18 cellular contexts compared by ENCODE assay signal in the genomic region with DNA sequence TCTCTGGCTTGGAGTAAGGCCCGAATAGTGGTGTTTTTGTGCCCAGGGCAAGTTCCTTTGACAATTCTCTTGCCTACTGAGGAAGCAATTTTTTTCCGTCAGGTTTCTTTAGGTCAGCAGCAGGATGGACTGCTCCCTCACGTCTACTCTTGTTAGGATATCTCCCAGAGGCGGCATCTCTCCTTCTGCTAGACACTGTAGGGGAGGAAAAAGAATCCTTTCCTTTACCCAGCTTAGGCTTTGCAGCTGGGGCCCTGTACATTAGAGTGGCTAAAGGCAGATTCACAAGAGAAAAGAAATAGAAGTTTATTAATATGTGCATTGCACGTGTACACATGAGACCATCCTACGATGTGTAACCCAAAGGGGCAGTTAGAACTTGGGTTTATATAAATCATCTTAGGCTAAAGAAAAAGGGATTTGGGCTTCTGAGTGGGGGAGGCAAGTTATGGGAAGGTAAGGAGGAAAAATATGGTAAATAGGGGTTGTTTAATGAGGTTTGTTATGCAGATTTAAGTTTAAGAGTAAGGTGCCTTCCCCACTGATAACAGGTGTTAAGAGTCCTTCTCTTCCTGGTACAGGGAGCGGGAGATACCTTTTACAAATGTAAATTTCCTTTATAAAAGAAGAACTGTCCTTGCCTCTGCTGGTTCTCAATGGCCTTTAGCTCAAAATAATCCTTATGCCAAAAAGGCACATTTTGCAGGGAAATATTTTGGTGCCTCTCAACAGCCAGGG.
"Had no signal": no experiment of that assay in that cellular context is flagged by ENCODE, and none has a peak within 500 bp of the region (broad histone marks: within the 10 kb centered on the region; RNA-seq: fewer than 3 reads in every experiment).

No MANE protein-coding gene starts in this region.

- ATAC-seq: activated CD4-positive, alpha-beta T cell treated with anti-CD3 and anti-CD28 coated beads for 36 hours; activated CD8-positive, alpha-beta memory T cell treated with anti-CD3 and anti-CD28 coated beads, Interleukin-2, amount 10 ng/mL, durations not matched to agents 7 days and 5 days; left cardiac atrium; lower lobe of right lung had no signal

- H3K27me3 Mint-ChIP-seq: activated CD4-positive, alpha-beta T cell treated with anti-CD3 and anti-CD28 coated beads for 36 hours; activated CD8-positive, alpha-beta memory T cell treated with anti-CD3 and anti-CD28 coated beads, Interleukin-2, amount 10 ng/mL, durations not matched to agents 7 days and 5 days; stimulated activated naive B cell treated with anti-CD40 and anti-IgM and Interleukin-4, amounts not matched to agents 10 μg/mL and 1 μg/mL and 100 μg/mL, for 72 hours had no signal

- H3K9me3 ChIP-seq: lower lobe of right lung, spleen, thoracic aorta, upper lobe of left lung had no signal

- H3K36me3 Mint-ChIP-seq: stimulated activated naive B cell treated with anti-CD40 and anti-IgM and Interleukin-4, amounts not matched to agents 10 μg/mL and 1 μg/mL and 100 μg/mL, for 72 hours had no signal

- H3K27ac Mint-ChIP-seq: activated CD4-positive, alpha-beta T cell treated with anti-CD3 and anti-CD28 coated beads for 36 hours; activated CD8-positive, alpha-beta memory T cell treated with anti-CD3 and anti-CD28 coated beads, Interleukin-2, amount 10 ng/mL, durations not matched to agents 7 days and 5 days; nephron; stimulated activated naive B cell treated with anti-CD40 and anti-IgM and Interleukin-4, amounts not matched to agents 10 μg/mL and 1 μg/mL and 100 μg/mL, for 72 hours had no signal

- H3K4me3 Mint-ChIP-seq: activated CD4-positive, alpha-beta T cell treated with anti-CD3 and anti-CD28 coated beads for 36 hours; activated CD8-positive, alpha-beta memory T cell treated with anti-CD3 and anti-CD28 coated beads, Interleukin-2, amount 10 ng/mL, durations not matched to agents 7 days and 5 days; nephron; stimulated activated naive B cell treated with anti-CD40 and anti-IgM and Interleukin-4, amounts not matched to agents 10 μg/mL and 1 μg/mL and 100 μg/mL, for 72 hours had no signal

- DNase-seq: activated CD4-positive, alpha-beta T cell treated with anti-CD3 and anti-CD28 coated beads for 36 hours; activated CD4-positive, alpha-beta T cell treated with anti-CD3 and anti-CD28 coated beads, Interleukin-2, amount 50 U/mL, for 48 hours; activated CD8-positive, alpha-beta memory T cell treated with anti-CD3 and anti-CD28 coated beads, Interleukin-2, amount 10 ng/mL, durations not matched to agents 7 days and 5 days; activated naive CD4-positive, alpha-beta T cell treated with anti-CD3 and anti-CD28 coated beads, Interleukin-2, amount 50 U/mL, for 16 hours; aorta; erythroblast; foreskin melanocyte; left cardiac atrium; lower lobe of right lung; occipital lobe; retina; spleen; stimulated activated CD4-positive, alpha-beta T cell treated with anti-CD3 and anti-CD28 coated beads, Interleukin-4, amount 100 ng/mL, for 4 hours; stimulated activated naive B cell treated with anti-CD40 and anti-IgM and Interleukin-4, amounts not matched to agents 10 μg/mL and 1 μg/mL and 100 μg/mL, for 72 hours; SW 1271; upper lobe of left lung had no signal

- H3K9me3 Mint-ChIP-seq: nephron; stimulated activated naive B cell treated with anti-CD40 and anti-IgM and Interleukin-4, amounts not matched to agents 10 μg/mL and 1 μg/mL and 100 μg/mL, for 72 hours had no signal

- H3K4me1 Mint-ChIP-seq: nephron had no signal
